In genomic region chr12:3576891-3577290, GRCh38 we compare ENCODE assay signal across 8 cellular contexts.
"Had no signal": no experiment of that assay in that cellular context is flagged by ENCODE, and none has a peak within 500 bp of the region (broad histone marks: within the 10 kb centered on the region; RNA-seq: fewer than 3 reads in every experiment).

No MANE protein-coding gene starts in this region.

- H3K9me3 Mint-ChIP-seq: GM23338, HFFc6, IgD-negative memory B cell had no signal

- FAIRE-seq: HTR-8/SVneo had no signal

- H3K4me3 ChIP-seq: GM23338, HAP-1 had no signal

- H3K36me3 ChIP-seq: HAP-1 had no signal

- DNase-seq: H7, HFFc6, KBM-7 had no signal

- H3K4me3 Mint-ChIP-seq: GM23338, HFFc6, IgD-negative memory B cell had no signal

- ATAC-seq: GM23338, HCT116 had no signal

- H3K9me3 ChIP-seq: HAP-1 had no signal

- H3K27ac Mint-ChIP-seq: GM23338, HFFc6, IgD-negative memory B cell had no signal

- H3K4me2 ChIP-seq: GM23338 had no signal

- H3K4me1 Mint-ChIP-seq: IgD-negative memory B cell had no signal

- H2AFZ ChIP-seq: GM23338 had no signal
